ENCODE assay signal across 8 cellular contexts in genomic region chr9:133417541-133418461, GRCh38. TPM values are rescaled to one million over a fixed set of nuclear protein-coding genes. Genes with fewer than 3 reads are reported as not detected.
A peak's percentile ranks its signal among the peaks of the same experiment; 100 is the strongest.
DNase-seq lines count a peak whose midpoint lies in the region; ATAC-seq and TF ChIP-seq lines count a peak whose summit lies in the region.

TSS of gene REXO4 (minus strand) at chr9:133418010. CDS start at chr9:133417844, 166 bp downstream.

- WGBS in lower leg skin, 2 donors: 1% methylated on average over 44 to 63 of the region's 75 CpGs

- TF ChIP-seq POLR2A in lower leg skin (IDR thresholded peaks at IDR 0.05): no peak

- peak; percentile 79 for DNase-seq in Ammon's horn (ENCODE audit: low spot score)
- DNase-seq in NCI-H748 (lab: John Stamatoyannopoulos, UW; ENCODE audit: unreplicated experiment): peak; percentile 90
- peak; percentile 75 to 76 for DNase-seq in activated CD4-positive, alpha-beta T cell treated with anti-CD3 and anti-CD28 coated beads, Interleukin-2, amount 50 U/mL, for 4 hours
- DNase-seq in dermis microvascular lymphatic vessel endothelial cell (ENCODE audit: low read depth in 2 of 2): peak; percentile 63 to 84
- peak; percentile 64 to 96 for DNase-seq in lower leg skin (ENCODE audit: low spot score in 2 of 2)
- peak; percentile 75 to 79 for DNase-seq in stimulated activated CD4-positive, alpha-beta T cell treated with anti-CD3 and anti-CD28 coated beads, Interleukin-4, amount 100 ng/mL, for 4 hours

- ATAC-seq in GM19043 (IDR thresholded peaks at IDR 0.05; ENCODE audit: low read depth, unreplicated experiment): peak; percentile 77
- peak; percentile 76 for ATAC-seq in HG03432 (IDR thresholded peaks at IDR 0.05; ENCODE audit: unreplicated experiment)

- no peak for TF ChIP-seq CTCF in lower leg skin (IDR thresholded peaks at IDR 0.05)

- peak within 1 kb of the TSS; percentile 56 for H3K4me3 ChIP-seq in lower leg skin (ENCODE audit: low read depth, poor library complexity, severe bottlenecking)

- intact Hi-C loops in lower leg skin (cut with DNase I; ENCODE audit: low total_unique reads): no loop called here

RNA-seq across cellular contexts. Expression of gene REXO4, which starts in this region (rescaled TPM):
- 12.1 and 13.3 TPM in 2 replicates for total RNA-seq in dermis microvascular lymphatic vessel endothelial cell
- 10 to 100 TPM; 18.8 to 26.5 (median 24.6) TPM for total RNA-seq in lower leg skin

Comparison
In these comparisons a context has a peak if more than half of its experiments do, and no peak if none do; other contexts are left out.
1. Peak in every context shown above with its lines: DNase-seq, ATAC-seq and H3K4me3 ChIP-seq.